26 cellular contexts compared by ENCODE assay signal in genomic region chr3:4601926-4602325, GRCh38.
DNase-seq lines count a peak whose midpoint lies in the region; ATAC-seq lines count a peak whose summit lies in the region.
"Had no signal": no experiment of that assay in that cellular context is flagged by ENCODE, and none has a peak within 500 bp of the region (broad histone marks: within the 10 kb centered on the region; RNA-seq: fewer than 3 reads in every experiment).

No MANE protein-coding gene starts in this region.

- no peaks in the 10 kb centered on the region for H3K27me3 Mint-ChIP-seq in IgD-negative memory B cell
- H3K27me3 Mint-ChIP-seq: brain; CD4-positive, alpha-beta memory T cell had no signal

- peaks cover 13% of the 10 kb centered on the region for H3K27me3 ChIP-seq in adipocyte (replicated peaks; ENCODE audit: control insufficient read depth, insufficient read depth, low read length)
- H3K27me3 ChIP-seq: pancreas, right lobe of liver, tibial artery had no signal

- H3K27ac Mint-ChIP-seq in IgD-negative memory B cell: peak overlapping the region in 2 of 3 donors; percentile 4 to 26
- H3K27ac Mint-ChIP-seq: brain; CD4-positive, alpha-beta memory T cell; HFFc6; nephron progenitor cell; T-helper 2 cell treated with Interferon-gamma antibody and Interleukin-4, amounts not matched to agents 5 μg/mL and 100 μg/mL, for 36 hours had no signal

- H3K36me3 Mint-ChIP-seq in IgD-negative memory B cell: peaks cover 3% of the 10 kb centered on the region
- H3K36me3 Mint-ChIP-seq: brain had no signal

- no peak overlapping the region for H3K4me3 Mint-ChIP-seq in IgD-negative memory B cell
- H3K4me3 Mint-ChIP-seq: brain; CD4-positive, alpha-beta memory T cell; HFFc6; nephron progenitor cell; T-helper 2 cell treated with Interferon-gamma antibody and Interleukin-4, amounts not matched to agents 5 μg/mL and 100 μg/mL, for 36 hours had no signal

- no peaks in the 10 kb centered on the region for H3K9me3 Mint-ChIP-seq in IgD-negative memory B cell
- H3K9me3 Mint-ChIP-seq: HFFc6; T-helper 2 cell treated with Interferon-gamma antibody and Interleukin-4, amounts not matched to agents 5 μg/mL and 100 μg/mL, for 36 hours had no signal

- no peak overlapping the region for H3K9ac ChIP-seq in adipocyte (ENCODE audit: low read length)

- no peaks in the 10 kb centered on the region for H3K36me3 ChIP-seq in adipocyte (ENCODE audit: control insufficient read depth, insufficient read depth, low read length, severe bottlenecking)
- H3K36me3 ChIP-seq: pancreas, right lobe of liver, tibial artery, WERI-Rb-1 had no signal

- ATAC-seq in GM21390 (IDR thresholded peaks at IDR 0.05; ENCODE audit: unreplicated experiment) (peak; percentile 48), GM19397 (IDR thresholded peaks at IDR 0.05; ENCODE audit: unreplicated experiment) (no peak), HG02678 (IDR thresholded peaks at IDR 0.05; ENCODE audit: unreplicated experiment) (no peak)
- ATAC-seq: esophagus mucosa, pancreas had no signal

- H3K9me3 ChIP-seq in adipocyte (ENCODE audit: control insufficient read depth, low read length): no peaks in the 10 kb centered on the region
- H3K9me3 ChIP-seq: pancreas, right lobe of liver, tibial artery had no signal

- H3K4me3 ChIP-seq in adipocyte (ENCODE audit: low read length): no peak overlapping the region
- H3K4me3 ChIP-seq: pancreas, right lobe of liver, tibial artery had no signal

- peaks cover 42 to 64% (median 44%) of the 10 kb centered on the region in 3 donors for H3K4me1 Mint-ChIP-seq in IgD-negative memory B cell

- DNase-seq in adipocyte (ENCODE audit: low read depth): peak; percentile 19
- DNase-seq in iris pigment epithelial cell (ENCODE audit: low read depth): peak; percentile 41
- DNase-seq in H4 (ENCODE audit: low spot score): no peak
- DNase-seq: activated CD8-positive, alpha-beta memory T cell treated with anti-CD3 and anti-CD28 coated beads, Interleukin-2, amount 50 U/mL, for 48 hours; CD4-positive, alpha-beta memory T cell; DMS 273 treated with DMSO at 0.1 percent for 48 hours; effector memory CD4-positive, alpha-beta T cell; HFFc6; KBM-7; NCI-H1092; NCI-H1930; NCI-H748 treated with DMSO at 0.1 percent for 48 hours; nephron progenitor cell; pancreas; right lobe of liver; stimulated activated CD4-positive, alpha-beta T cell treated with anti-CD3 and anti-CD28 coated beads, Interleukin-4, amount 100 ng/mL, for 4 hours; stimulated activated naive CD4-positive, alpha-beta T cell treated with Interleukin-2 at 50 U/mL for 16 hours; tibial artery; WERI-Rb-1 had no signal

- H3K4me1 ChIP-seq in adipocyte (ENCODE audit: control insufficient read depth, insufficient read depth, low read length): no peaks in the 10 kb centered on the region
- H3K4me1 ChIP-seq: pancreas had no signal
